ENCODE assay signal across 19 cellular contexts in the genomic region with DNA sequence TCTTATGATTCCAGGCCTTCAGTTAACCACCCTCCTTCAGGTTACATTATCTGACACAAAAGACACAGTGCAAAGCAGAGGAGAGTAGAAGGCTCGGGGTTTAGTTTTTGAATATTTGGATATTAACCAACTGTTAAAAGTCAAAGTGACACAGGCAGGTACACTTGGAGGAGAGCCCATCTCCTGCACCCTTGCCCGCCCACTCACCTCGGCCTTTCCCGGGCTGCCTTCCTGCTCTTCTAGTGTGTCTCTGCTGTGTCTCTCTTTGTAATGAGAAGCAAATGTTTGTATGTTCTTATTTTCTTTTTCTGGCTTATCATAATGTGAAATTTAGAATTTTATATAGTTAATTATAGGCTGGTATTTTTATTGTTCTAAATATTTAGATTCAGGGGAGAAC.
"Had no signal": no experiment of that assay in that cellular context is flagged by ENCODE, and none has a peak within 500 bp of the region (broad histone marks: within the 10 kb centered on the region; RNA-seq: fewer than 3 reads in every experiment).

No MANE protein-coding gene starts in this region.

- DNase-seq: activated CD4-positive, alpha-beta T cell treated with anti-CD3 and anti-CD28 coated beads for 1 hour; activated CD4-positive, alpha-beta T cell treated with anti-CD3 and anti-CD28 coated beads, Interleukin-2, amount 50 U/mL, for 1 hour; activated naive CD4-positive, alpha-beta T cell; activated T-cell treated with anti-CD3 and anti-CD28 coated beads, Interleukin-2, amount 50 U/mL, for 1 hour; effector CD4-positive, alpha-beta T cell; glutamatergic neuron; hippocampal formation; left ventricle myocardium superior; mucosa of descending colon; occipital lobe; retina; stimulated activated CD4-positive, alpha-beta T cell treated with anti-CD3 and anti-CD28 coated beads, Interleukin-2, amount 100 ng/mL, for 48 hours; stimulated activated CD8-positive, alpha-beta memory T cell treated with anti-CD3 and anti-CD28 coated beads, Interleukin-4, amount 100 ng/mL, for 48 hours; stimulated activated naive CD4-positive, alpha-beta T cell; T-helper 1 cell; testis; upper lobe of right lung had no signal

- H3K27me3 ChIP-seq: esophagus muscularis mucosa, testis, upper lobe of right lung had no signal

- H3K9me3 ChIP-seq: esophagus muscularis mucosa, mucosa of descending colon, testis, upper lobe of right lung had no signal

- H3K4me3 ChIP-seq: esophagus muscularis mucosa, mucosa of descending colon, testis, upper lobe of right lung had no signal

- H3K27ac Mint-ChIP-seq: dendritic cell treated with granulocyte-macrophage colony-stimulating factor and Interleukin-4, amounts not matched to agents 40 ng/mL and 50 ng/mL, for 4 days had no signal

- ATAC-seq: left ventricle myocardium superior, mucosa of descending colon, upper lobe of right lung had no signal

- H3K9me3 Mint-ChIP-seq: dendritic cell treated with granulocyte-macrophage colony-stimulating factor and Interleukin-4, amounts not matched to agents 40 ng/mL and 50 ng/mL, for 4 days had no signal

- H3K27me3 Mint-ChIP-seq: dendritic cell treated with granulocyte-macrophage colony-stimulating factor and Interleukin-4, amounts not matched to agents 40 ng/mL and 50 ng/mL, for 4 days had no signal

- H3K27ac ChIP-seq: esophagus muscularis mucosa, testis, upper lobe of right lung had no signal

- H3K4me1 ChIP-seq: testis, upper lobe of right lung had no signal

- H3K4me3 Mint-ChIP-seq: dendritic cell treated with granulocyte-macrophage colony-stimulating factor and Interleukin-4, amounts not matched to agents 40 ng/mL and 50 ng/mL, for 4 days had no signal
